ENCODE assay signal across 12 cellular contexts in genomic region chr7:129843365-129843898, GRCh38.
DNase-seq lines count a peak whose midpoint lies in the region; ATAC-seq and TF ChIP-seq lines count a peak whose summit lies in the region.
"Had no signal": no experiment of that assay in that cellular context is flagged by ENCODE, and none has a peak within 500 bp of the region (broad histone marks: within the 10 kb centered on the region; RNA-seq: fewer than 3 reads in every experiment).

No MANE protein-coding gene starts in this region.

- H3F3A ChIP-seq in GM23338 (replicated peaks; ENCODE audit: low read depth) (peaks cover 4% of the 10 kb centered on the region; the same call in 1 of the 2 replicates), PC-9 (ENCODE audit: insufficient read depth, low read depth) (peaks cover 53% of the 10 kb centered on the region)

- peaks cover 11% of the 10 kb centered on the region for H3K79me2 ChIP-seq in GM23338 (replicated peaks; ENCODE audit: insufficient read depth)
- H3K79me2 ChIP-seq in PC-9 (ENCODE audit: low read depth), result peaks cover 74% of the 10 kb centered on the region

- H2AFZ ChIP-seq in GM23338 (no peak overlapping the region), PC-9 (no peak overlapping the region)

- POLR2A ChIA-PET in PC-9 (lab: Charles Lee; ENCODE audit: unreplicated experiment), result no interaction called here

- DNase-seq in GM23338 (ENCODE audit: low spot score) (peak; percentile 91), NCI-H1417 (lab: John Stamatoyannopoulos, UW) (peak; percentile 85 to 95 (median 91)), PC-9 (no peak), germinal center (ENCODE audit: low spot score) (no peak), inferior parietal cortex (ENCODE audit: extremely low spot score) (no peak), heart left ventricle (no peak), prostate gland (ENCODE audit: low spot score) (no peak)
- DNase-seq: activated CD4-positive, alpha-beta T cell treated with anti-CD3 and anti-CD28 coated beads for 4 hours; effector CD8-positive, alpha-beta T cell; SIG-M5 had no signal

- CTCF ChIA-PET in PC-9 (lab: Charles Lee), result no interaction called here

- BruUV-seq in PC-9 (replicated peaks; lab: Mats Ljungman, UMichigan), result no TSS peak

- peak overlapping the region; percentile 35; the same call in 1 of the 2 replicates for H3K9ac ChIP-seq in iPS-20b (ENCODE audit: low read depth, low read length)

- TF ChIP-seq POLR2A in heart left ventricle (IDR thresholded peaks at IDR 0.05) (no peak), prostate gland (IDR thresholded peaks at IDR 0.05) (no peak)

- TF ChIP-seq CTCF in GM23338 (conservative IDR thresholded peaks at IDR 0.05; ENCODE audit: low read depth in 2 of 2), result no peak
- no peak for TF ChIP-seq CTCF in PC-9 (conservative IDR thresholded peaks at IDR 0.05)
- TF ChIP-seq CTCF in heart left ventricle (IDR thresholded peaks at IDR 0.05), result no peak
- no peak for TF ChIP-seq CTCF in prostate gland (IDR thresholded peaks at IDR 0.05)

- H3K4me3 ChIP-seq in GM23338 (peak overlapping the region; percentile 14; the same call in 1 of the 2 replicates), PC-9 (no peak overlapping the region), iPS-20b (ENCODE audit: low read length) (peak overlapping the region; percentile 17), heart left ventricle (no peak overlapping the region), prostate gland (no peak overlapping the region)
- H3K4me3 ChIP-seq: adrenal gland had no signal

- peaks cover 68% of the 10 kb centered on the region for H3K4me1 Mint-ChIP-seq in GM23338

- H3K36me3 ChIP-seq in GM23338 (ENCODE audit: insufficient read depth), result no peaks in the 10 kb centered on the region
- H3K36me3 ChIP-seq in PC-9 (ENCODE audit: low read depth), result peaks cover 23% of the 10 kb centered on the region; the same call in 1 of the 2 replicates
- H3K36me3 ChIP-seq in iPS-20b (ENCODE audit: insufficient read depth, low read depth, low read length), result peaks cover 7% of the 10 kb centered on the region; the same call in 1 of the 2 replicates
- H3K36me3 ChIP-seq in heart left ventricle, result peaks cover 0 to 10% (median 8%) of the 10 kb centered on the region in 9 donors
- H3K36me3 ChIP-seq in prostate gland, result no peaks in the 10 kb centered on the region

- ATAC-seq in GM23338, result peak; percentile 89
- no peak for ATAC-seq in heart left ventricle

- H4K20me1 ChIP-seq in GM23338 (replicated peaks; ENCODE audit: insufficient read depth) (no peaks in the 10 kb centered on the region), PC-9 (ENCODE audit: insufficient read depth) (no peaks in the 10 kb centered on the region)

- H3K27ac Mint-ChIP-seq in GM23338, result peak overlapping the region; percentile 95

- H3K4me3 Mint-ChIP-seq in GM23338, result peak overlapping the region; percentile 33

- 82 to 90% (median 83%) methylated on average over 12 of the region's 12 CpGs for WGBS in heart left ventricle, 4 donors
- 83% methylated on average over 12 of the region's 12 CpGs for WGBS in prostate gland

- H3K27me3 ChIP-seq in GM23338 (ENCODE audit: insufficient read depth) (no peaks in the 10 kb centered on the region), PC-9 (ENCODE audit: insufficient read depth, low read depth) (no peaks in the 10 kb centered on the region), iPS-20b (ENCODE audit: insufficient read depth, low read length) (no peaks in the 10 kb centered on the region), heart left ventricle (no peaks in the 10 kb centered on the region), prostate gland (replicated peaks; ENCODE audit: insufficient read depth) (no peaks in the 10 kb centered on the region)
- H3K27me3 ChIP-seq: adrenal gland had no signal

- no peaks in the 10 kb centered on the region; the same call in 2 of the 3 replicates for H3K9me3 Mint-ChIP-seq in GM23338

- peaks cover 43% of the 10 kb centered on the region for H3K4me1 ChIP-seq in GM23338 (ENCODE audit: insufficient read depth)
- peaks cover 46% of the 10 kb centered on the region for H3K4me1 ChIP-seq in PC-9 (replicated peaks; ENCODE audit: insufficient read depth)
- H3K4me1 ChIP-seq in iPS-20b (ENCODE audit: insufficient read depth, low read length), result peaks cover 48% of the 10 kb centered on the region
- peaks cover 4 to 78% (median 54%) of the 10 kb centered on the region in 12 donors for H3K4me1 ChIP-seq in heart left ventricle
- H3K4me1 ChIP-seq in prostate gland (replicated peaks), result no peaks in the 10 kb centered on the region

- no peaks in the 10 kb centered on the region for H3K9me2 ChIP-seq in GM23338 (ENCODE audit: insufficient read depth)
- no peaks in the 10 kb centered on the region for H3K9me2 ChIP-seq in PC-9 (ENCODE audit: insufficient read depth)

- peaks cover 2% of the 10 kb centered on the region for H3K27me3 Mint-ChIP-seq in GM23338 (ENCODE audit: insufficient read depth, low read depth, poor library complexity)

- H3K9me3 ChIP-seq in PC-9 (ENCODE audit: insufficient read depth, low read depth) (no peaks in the 10 kb centered on the region), iPS-20b (ENCODE audit: insufficient read depth, low read depth, low read length) (no peaks in the 10 kb centered on the region), heart left ventricle (no peaks in the 10 kb centered on the region), prostate gland (no peaks in the 10 kb centered on the region)
- H3K9me3 ChIP-seq: adrenal gland had no signal

- intact Hi-C loops in PC-9 (cut with micrococcal nuclease; ENCODE audit: unreplicated experiment), result no loop called here
- intact Hi-C loops in heart left ventricle (cut with DNase I), result loop anchor here in 1 of 10 donors (10.0 kb wide), 1 partner anchor 101 kb away; no protein-coding TSS in a partner anchor
- intact Hi-C loops in prostate gland (cut with DNase I), result no loop called here

- peaks cover 14% of the 10 kb centered on the region for H3K36me3 Mint-ChIP-seq in GM23338 (ENCODE audit: low read depth)

- H3K4me2 ChIP-seq in GM23338 (peak overlapping the region; percentile 41), PC-9 (peak overlapping the region; percentile 10)

- H3K27ac ChIP-seq in GM23338 (ENCODE audit: low read depth), result peak overlapping the region; percentile 89
- H3K27ac ChIP-seq in PC-9, result peak overlapping the region; percentile 88
- peak overlapping the region; percentile 67 for H3K27ac ChIP-seq in iPS-20b (ENCODE audit: low read length)
- peak overlapping the region in 6 of 12 donors; percentile 14 to 36 (median 26) for H3K27ac ChIP-seq in heart left ventricle
- no peak overlapping the region for H3K27ac ChIP-seq in prostate gland

TF ChIP-seq in GM23338, 12 proteins besides CTCF, POLR2A, EP300 and RAD21 (continues in another document):
- TF ChIP-seq, protein P1, sequence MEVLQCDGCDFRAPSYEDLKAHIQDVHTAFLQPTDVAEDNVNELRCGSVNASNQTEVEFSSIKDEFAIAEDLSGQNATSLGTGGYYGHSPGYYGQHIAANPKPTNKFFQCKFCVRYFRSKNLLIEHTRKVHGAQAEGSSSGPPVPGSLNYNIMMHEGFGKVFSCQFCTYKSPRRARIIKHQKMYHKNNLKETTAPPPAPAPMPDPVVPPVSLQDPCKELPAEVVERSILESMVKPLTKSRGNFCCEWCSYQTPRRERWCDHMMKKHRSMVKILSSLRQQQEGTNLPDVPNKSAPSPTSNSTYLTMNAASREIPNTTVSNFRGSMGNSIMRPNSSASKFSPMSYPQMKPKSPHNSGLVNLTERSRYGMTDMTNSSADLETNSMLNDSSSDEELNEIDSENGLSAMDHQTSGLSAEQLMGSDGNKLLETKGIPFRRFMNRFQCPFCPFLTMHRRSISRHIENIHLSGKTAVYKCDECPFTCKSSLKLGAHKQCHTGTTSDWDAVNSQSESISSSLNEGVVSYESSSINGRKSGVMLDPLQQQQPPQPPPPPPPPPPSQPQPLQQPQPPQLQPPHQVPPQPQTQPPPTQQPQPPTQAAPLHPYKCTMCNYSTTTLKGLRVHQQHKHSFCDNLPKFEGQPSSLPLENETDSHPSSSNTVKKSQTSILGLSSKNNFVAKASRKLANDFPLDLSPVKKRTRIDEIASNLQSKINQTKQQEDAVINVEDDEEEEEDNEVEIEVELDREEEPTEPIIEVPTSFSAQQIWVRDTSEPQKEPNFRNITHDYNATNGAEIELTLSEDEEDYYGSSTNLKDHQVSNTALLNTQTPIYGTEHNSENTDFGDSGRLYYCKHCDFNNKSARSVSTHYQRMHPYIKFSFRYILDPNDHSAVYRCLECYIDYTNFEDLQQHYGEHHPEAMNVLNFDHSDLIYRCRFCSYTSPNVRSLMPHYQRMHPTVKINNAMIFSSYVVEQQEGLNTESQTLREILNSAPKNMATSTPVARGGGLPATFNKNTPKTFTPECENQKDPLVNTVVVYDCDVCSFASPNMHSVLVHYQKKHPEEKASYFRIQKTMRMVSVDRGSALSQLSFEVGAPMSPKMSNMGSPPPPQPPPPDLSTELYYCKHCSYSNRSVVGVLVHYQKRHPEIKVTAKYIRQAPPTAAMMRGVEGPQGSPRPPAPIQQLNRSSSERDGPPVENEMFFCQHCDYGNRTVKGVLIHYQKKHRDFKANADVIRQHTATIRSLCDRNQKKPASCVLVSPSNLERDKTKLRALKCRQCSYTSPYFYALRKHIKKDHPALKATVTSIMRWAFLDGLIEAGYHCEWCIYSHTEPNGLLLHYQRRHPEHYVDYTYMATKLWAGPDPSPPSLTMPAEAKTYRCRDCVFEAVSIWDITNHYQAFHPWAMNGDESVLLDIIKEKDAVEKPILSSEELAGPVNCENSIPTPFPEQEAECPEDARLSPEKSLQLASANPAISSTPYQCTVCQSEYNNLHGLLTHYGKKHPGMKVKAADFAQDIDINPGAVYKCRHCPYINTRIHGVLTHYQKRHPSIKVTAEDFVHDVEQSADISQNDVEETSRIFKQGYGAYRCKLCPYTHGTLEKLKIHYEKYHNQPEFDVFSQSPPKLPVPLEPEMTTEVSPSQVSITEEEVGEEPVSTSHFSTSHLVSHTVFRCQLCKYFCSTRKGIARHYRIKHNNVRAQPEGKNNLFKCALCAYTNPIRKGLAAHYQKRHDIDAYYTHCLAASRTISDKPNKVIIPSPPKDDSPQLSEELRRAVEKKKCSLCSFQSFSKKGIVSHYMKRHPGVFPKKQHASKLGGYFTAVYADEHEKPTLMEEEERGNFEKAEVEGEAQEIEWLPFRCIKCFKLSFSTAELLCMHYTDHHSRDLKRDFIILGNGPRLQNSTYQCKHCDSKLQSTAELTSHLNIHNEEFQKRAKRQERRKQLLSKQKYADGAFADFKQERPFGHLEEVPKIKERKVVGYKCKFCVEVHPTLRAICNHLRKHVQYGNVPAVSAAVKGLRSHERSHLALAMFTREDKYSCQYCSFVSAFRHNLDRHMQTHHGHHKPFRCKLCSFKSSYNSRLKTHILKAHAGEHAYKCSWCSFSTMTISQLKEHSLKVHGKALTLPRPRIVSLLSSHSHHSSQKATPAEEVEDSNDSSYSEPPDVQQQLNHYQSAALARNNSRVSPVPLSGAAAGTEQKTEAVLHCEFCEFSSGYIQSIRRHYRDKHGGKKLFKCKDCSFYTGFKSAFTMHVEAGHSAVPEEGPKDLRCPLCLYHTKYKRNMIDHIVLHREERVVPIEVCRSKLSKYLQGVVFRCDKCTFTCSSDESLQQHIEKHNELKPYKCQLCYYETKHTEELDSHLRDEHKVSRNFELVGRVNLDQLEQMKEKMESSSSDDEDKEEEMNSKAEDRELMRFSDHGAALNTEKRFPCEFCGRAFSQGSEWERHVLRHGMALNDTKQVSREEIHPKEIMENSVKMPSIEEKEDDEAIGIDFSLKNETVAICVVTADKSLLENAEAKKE (CRISPR knock-in tag; IDR thresholded peaks at IDR 0.05), result peak; percentile 90
- TF ChIP-seq STAT1 (IDR thresholded peaks at IDR 0.05; ENCODE audit: unreplicated experiment), result no peak

Comparison
In these comparisons a context has a peak if more than half of its experiments do, and no peak if none do; other contexts are left out.
1. DNase-seq: peak in GM23338 (single experiment) and NCI-H1417 (3 of 3); none in PC-9 (0 of 2), germinal center (single experiment), inferior parietal cortex (single experiment), heart left ventricle (0 of 5) and prostate gland (single experiment).
2. H3K27ac ChIP-seq: peak in GM23338 (single experiment), PC-9 (single experiment) and iPS-20b (single experiment); none in prostate gland (0 of 2).
3. H3K4me3 ChIP-seq: peak in GM23338 (single experiment) and iPS-20b (single experiment); none in PC-9 (single experiment), heart left ventricle (0 of 12) and prostate gland (0 of 2).